In genomic region chr5:124411089-124411488, GRCh38 we compare ENCODE assay signal across 2 cellular contexts.
TF ChIP-seq lines count a peak whose summit lies in the region.

No MANE protein-coding gene starts in this region.

TF ChIP-seq in GM12878, 131 proteins besides CTCF, POLR2A, EP300 and RAD21 (continued from another document):
- TF ChIP-seq, protein P1, sequence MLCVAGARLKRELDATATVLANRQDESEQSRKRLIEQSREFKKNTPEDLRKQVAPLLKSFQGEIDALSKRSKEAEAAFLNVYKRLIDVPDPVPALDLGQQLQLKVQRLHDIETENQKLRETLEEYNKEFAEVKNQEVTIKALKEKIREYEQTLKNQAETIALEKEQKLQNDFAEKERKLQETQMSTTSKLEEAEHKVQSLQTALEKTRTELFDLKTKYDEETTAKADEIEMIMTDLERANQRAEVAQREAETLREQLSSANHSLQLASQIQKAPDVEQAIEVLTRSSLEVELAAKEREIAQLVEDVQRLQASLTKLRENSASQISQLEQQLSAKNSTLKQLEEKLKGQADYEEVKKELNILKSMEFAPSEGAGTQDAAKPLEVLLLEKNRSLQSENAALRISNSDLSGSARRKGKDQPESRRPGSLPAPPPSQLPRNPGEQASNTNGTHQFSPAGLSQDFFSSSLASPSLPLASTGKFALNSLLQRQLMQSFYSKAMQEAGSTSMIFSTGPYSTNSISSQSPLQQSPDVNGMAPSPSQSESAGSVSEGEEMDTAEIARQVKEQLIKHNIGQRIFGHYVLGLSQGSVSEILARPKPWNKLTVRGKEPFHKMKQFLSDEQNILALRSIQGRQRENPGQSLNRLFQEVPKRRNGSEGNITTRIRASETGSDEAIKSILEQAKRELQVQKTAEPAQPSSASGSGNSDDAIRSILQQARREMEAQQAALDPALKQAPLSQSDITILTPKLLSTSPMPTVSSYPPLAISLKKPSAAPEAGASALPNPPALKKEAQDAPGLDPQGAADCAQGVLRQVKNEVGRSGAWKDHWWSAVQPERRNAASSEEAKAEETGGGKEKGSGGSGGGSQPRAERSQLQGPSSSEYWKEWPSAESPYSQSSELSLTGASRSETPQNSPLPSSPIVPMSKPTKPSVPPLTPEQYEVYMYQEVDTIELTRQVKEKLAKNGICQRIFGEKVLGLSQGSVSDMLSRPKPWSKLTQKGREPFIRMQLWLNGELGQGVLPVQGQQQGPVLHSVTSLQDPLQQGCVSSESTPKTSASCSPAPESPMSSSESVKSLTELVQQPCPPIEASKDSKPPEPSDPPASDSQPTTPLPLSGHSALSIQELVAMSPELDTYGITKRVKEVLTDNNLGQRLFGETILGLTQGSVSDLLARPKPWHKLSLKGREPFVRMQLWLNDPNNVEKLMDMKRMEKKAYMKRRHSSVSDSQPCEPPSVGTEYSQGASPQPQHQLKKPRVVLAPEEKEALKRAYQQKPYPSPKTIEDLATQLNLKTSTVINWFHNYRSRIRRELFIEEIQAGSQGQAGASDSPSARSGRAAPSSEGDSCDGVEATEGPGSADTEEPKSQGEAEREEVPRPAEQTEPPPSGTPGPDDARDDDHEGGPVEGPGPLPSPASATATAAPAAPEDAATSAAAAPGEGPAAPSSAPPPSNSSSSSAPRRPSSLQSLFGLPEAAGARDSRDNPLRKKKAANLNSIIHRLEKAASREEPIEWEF (IDR thresholded peaks at IDR 0.05; ENCODE audit: insufficient replicate concordance, low read depth, low read length), result no peak

TF ChIP-seq in WTC11, 78 proteins besides CTCF, POLR2A, EP300 and RAD21 (continued from another document):
- TF ChIP-seq, protein P2, sequence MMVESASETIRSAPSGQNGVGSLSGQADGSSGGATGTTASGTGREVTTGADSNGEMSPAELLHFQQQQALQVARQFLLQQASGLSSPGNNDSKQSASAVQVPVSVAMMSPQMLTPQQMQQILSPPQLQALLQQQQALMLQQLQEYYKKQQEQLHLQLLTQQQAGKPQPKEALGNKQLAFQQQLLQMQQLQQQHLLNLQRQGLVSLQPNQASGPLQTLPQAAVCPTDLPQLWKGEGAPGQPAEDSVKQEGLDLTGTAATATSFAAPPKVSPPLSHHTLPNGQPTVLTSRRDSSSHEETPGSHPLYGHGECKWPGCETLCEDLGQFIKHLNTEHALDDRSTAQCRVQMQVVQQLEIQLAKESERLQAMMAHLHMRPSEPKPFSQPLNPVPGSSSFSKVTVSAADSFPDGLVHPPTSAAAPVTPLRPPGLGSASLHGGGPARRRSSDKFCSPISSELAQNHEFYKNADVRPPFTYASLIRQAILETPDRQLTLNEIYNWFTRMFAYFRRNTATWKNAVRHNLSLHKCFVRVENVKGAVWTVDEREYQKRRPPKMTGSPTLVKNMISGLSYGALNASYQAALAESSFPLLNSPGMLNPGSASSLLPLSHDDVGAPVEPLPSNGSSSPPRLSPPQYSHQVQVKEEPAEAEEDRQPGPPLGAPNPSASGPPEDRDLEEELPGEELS (CRISPR knock-in tag; IDR thresholded peaks at IDR 0.05), result no peak
- no peak for TF ChIP-seq IRF2 (CRISPR knock-in tag; IDR thresholded peaks at IDR 0.05; ENCODE audit: borderline replicate concordance, low read depth)
- TF ChIP-seq ZNF121 (CRISPR knock-in tag; IDR thresholded peaks at IDR 0.05), result no peak
- TF ChIP-seq ZNF425 (CRISPR knock-in tag; conservative IDR thresholded peaks at IDR 0.05), result no peak
- TF ChIP-seq ETV6 (CRISPR knock-in tag; IDR thresholded peaks at IDR 0.05), result no peak
- TF ChIP-seq ZNF416 (CRISPR knock-in tag; IDR thresholded peaks at IDR 0.05), result no peak
- TF ChIP-seq, protein P3, sequence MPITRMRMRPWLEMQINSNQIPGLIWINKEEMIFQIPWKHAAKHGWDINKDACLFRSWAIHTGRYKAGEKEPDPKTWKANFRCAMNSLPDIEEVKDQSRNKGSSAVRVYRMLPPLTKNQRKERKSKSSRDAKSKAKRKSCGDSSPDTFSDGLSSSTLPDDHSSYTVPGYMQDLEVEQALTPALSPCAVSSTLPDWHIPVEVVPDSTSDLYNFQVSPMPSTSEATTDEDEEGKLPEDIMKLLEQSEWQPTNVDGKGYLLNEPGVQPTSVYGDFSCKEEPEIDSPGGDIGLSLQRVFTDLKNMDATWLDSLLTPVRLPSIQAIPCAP (CRISPR knock-in tag; IDR thresholded peaks at IDR 0.05), result no peak
- TF ChIP-seq, protein P4, sequence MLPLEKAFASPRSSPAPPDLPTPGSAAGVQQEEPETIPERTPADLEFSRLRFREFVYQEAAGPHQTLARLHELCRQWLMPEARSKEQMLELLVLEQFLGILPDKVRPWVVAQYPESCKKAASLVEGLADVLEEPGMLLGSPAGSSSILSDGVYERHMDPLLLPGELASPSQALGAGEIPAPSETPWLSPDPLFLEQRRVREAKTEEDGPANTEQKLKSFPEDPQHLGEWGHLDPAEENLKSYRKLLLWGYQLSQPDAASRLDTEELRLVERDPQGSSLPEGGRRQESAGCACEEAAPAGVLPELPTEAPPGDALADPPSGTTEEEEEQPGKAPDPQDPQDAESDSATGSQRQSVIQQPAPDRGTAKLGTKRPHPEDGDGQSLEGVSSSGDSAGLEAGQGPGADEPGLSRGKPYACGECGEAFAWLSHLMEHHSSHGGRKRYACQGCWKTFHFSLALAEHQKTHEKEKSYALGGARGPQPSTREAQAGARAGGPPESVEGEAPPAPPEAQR (CRISPR knock-in tag; IDR thresholded peaks at IDR 0.05), result no peak
- TF ChIP-seq FOXP1 (CRISPR knock-in tag; IDR thresholded peaks at IDR 0.05; ENCODE audit: borderline replicate concordance), result no peak
- no peak for TF ChIP-seq SMAD4 (CRISPR knock-in tag; IDR thresholded peaks at IDR 0.05)
- TF ChIP-seq, protein P5, sequence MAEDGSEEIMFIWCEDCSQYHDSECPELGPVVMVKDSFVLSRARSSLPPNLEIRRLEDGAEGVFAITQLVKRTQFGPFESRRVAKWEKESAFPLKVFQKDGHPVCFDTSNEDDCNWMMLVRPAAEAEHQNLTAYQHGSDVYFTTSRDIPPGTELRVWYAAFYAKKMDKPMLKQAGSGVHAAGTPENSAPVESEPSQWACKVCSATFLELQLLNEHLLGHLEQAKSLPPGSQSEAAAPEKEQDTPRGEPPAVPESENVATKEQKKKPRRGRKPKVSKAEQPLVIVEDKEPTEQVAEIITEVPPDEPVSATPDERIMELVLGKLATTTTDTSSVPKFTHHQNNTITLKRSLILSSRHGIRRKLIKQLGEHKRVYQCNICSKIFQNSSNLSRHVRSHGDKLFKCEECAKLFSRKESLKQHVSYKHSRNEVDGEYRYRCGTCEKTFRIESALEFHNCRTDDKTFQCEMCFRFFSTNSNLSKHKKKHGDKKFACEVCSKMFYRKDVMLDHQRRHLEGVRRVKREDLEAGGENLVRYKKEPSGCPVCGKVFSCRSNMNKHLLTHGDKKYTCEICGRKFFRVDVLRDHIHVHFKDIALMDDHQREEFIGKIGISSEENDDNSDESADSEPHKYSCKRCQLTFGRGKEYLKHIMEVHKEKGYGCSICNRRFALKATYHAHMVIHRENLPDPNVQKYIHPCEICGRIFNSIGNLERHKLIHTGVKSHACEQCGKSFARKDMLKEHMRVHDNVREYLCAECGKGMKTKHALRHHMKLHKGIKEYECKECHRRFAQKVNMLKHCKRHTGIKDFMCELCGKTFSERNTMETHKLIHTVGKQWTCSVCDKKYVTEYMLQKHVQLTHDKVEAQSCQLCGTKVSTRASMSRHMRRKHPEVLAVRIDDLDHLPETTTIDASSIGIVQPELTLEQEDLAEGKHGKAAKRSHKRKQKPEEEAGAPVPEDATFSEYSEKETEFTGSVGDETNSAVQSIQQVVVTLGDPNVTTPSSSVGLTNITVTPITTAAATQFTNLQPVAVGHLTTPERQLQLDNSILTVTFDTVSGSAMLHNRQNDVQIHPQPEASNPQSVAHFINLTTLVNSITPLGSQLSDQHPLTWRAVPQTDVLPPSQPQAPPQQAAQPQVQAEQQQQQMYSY (CRISPR knock-in tag; IDR thresholded peaks at IDR 0.05), result no peak
- no peak for TF ChIP-seq RORB (CRISPR knock-in tag; IDR thresholded peaks at IDR 0.05)
